8 cellular contexts compared by ENCODE assay signal in the genomic region with DNA sequence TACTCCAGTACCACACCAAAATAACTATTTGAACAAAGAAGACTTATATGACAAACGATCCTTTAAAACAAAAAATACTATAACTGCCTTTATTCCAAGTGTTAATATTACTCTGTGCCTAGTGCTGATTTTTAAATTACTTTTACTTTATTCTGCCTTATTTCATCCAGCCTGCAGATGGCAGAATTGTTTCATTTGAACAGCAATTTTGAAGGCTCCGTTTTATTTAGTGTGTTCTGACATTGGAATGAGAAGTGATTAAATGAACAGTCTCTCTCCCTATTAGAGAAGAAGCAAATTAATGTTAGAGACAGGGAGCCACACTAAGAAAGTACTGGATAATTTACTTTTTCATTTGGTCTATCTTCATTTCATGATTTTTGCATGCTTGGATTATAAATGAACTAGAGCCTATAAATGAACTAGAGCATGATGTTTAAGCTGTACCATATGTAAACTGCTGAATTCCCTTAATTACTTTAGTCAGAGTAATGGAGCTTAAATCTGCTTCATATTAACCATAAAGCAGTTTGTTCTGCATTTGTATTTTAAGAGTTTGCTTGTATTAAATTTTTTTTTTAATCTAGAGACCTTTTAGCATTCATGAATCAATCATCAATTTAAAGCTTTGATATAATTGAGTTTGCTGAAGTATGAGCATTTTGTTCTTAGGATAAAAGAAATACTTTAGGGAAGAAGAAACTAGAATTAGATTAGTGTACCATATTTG. TPM values are rescaled to one million over a fixed set of nuclear protein-coding genes. Genes with fewer than 3 reads are reported as not detected.
A peak's percentile ranks its signal among the peaks of the same experiment; 100 is the strongest.
DNase-seq lines count a peak whose midpoint lies in the region; ATAC-seq, FAIRE-seq and TF ChIP-seq lines count a peak whose summit lies in the region.

No MANE protein-coding gene starts in this region.

- TF ChIP-seq POLR2A in K562 (conservative IDR thresholded peaks at IDR 0.05), result no peak
- no peak for TF ChIP-seq POLR2A in transverse colon (IDR thresholded peaks at IDR 0.05)

- peak; percentile 94 for TF ChIP-seq CTCF in CD4-positive, alpha-beta T cell (IDR thresholded peaks at IDR 0.05)
- TF ChIP-seq CTCF in K562 (IDR thresholded peaks at IDR 0.05 in 2 of 3, conservative IDR thresholded peaks at IDR 0.05 in 1 of 3; ENCODE audit: insufficient read depth in 2 of 3, low read depth in 1 of 3, low read length in 3 of 3), result peak; percentile 55 to 87 (median 59); a peak in 5 of 6 replicates
- TF ChIP-seq CTCF in keratinocyte (optimal IDR thresholded peaks at IDR 0.05 in 1 of 3, IDR thresholded peaks at IDR 0.05 in 1 of 3, conservative IDR thresholded peaks at IDR 0.05 in 1 of 3; ENCODE audit: extremely low read depth in 1 of 3, insufficient read depth in 2 of 3, low read length in 3 of 3), result peak in 2 of 3 experiments; percentile 36 to 56
- peak; percentile 64 to 73 (median 68) for TF ChIP-seq CTCF in transverse colon (IDR thresholded peaks at IDR 0.05)

- 5% methylated on average over 2 of the region's 2 CpGs for WGBS in K562 (ENCODE audit: insufficient coverage, low coverage, missing lambda C conversion rate)
- WGBS in transverse colon (ENCODE audit: low coverage in 1 of 2), 2 donors, result 0 to 7% methylated on average over 2 of the region's 2 CpGs

- H3K27me3 Mint-ChIP-seq in CD4-positive, alpha-beta T cell, result no peaks in the 10 kb centered on the region

- H3K9ac ChIP-seq in K562 (ENCODE audit: insufficient read depth in 1 of 2, low read depth in 2 of 2, low read length in 2 of 2), result no peak overlapping the region
- no peak overlapping the region for H3K9ac ChIP-seq in keratinocyte (ENCODE audit: control insufficient read depth, extremely low read depth, insufficient read depth, low read length)

- intact Hi-C loops in CD4-positive, alpha-beta T cell (cut with DNase I, micrococcal nuclease), result loop anchor here (1.0 to 10.0 kb wide), 9 partner anchors 71 to 1339 kb away; no protein-coding TSS in a partner anchor
- intact Hi-C loops in K562 (cut with micrococcal nuclease) (loop anchor here (1.0 to 5.0 kb wide), 6 partner anchors 71 to 561 kb away; no protein-coding TSS in a partner anchor), transverse colon (cut with DNase I; ENCODE audit: low total_unique reads) (no loop called here)

- H2AFZ ChIP-seq in K562 (ENCODE audit: low read depth, low read length), result no peak overlapping the region
- H2AFZ ChIP-seq in keratinocyte (ENCODE audit: control insufficient read depth, low read length), result no peak overlapping the region

- H3K4me2 ChIP-seq in K562 (ENCODE audit: insufficient read depth, low read length) (no peak overlapping the region), keratinocyte (ENCODE audit: control insufficient read depth, extremely low read depth, insufficient read depth, low read depth, low read length) (no peak overlapping the region)

- H3K4me3 ChIP-seq in K562 (no peak overlapping the region), keratinocyte (ENCODE audit: control insufficient read depth in 2 of 3, extremely low read depth in 1 of 3, insufficient read depth in 2 of 3, low read depth in 1 of 3, low read length in 3 of 3) (no peak overlapping the region), transverse colon (no peak overlapping the region)

- no peaks in the 10 kb centered on the region for H3K9me3 Mint-ChIP-seq in CD4-positive, alpha-beta T cell

- H3K27ac Mint-ChIP-seq in CD4-positive, alpha-beta T cell, result no peak overlapping the region

- ATAC-seq in CD4-positive, alpha-beta T cell (ENCODE audit: poor library complexity), result peak; percentile 62
- ATAC-seq in GM19351 (IDR thresholded peaks at IDR 0.05; ENCODE audit: unreplicated experiment) (peak; percentile 49), K562 (peak; percentile 75), HG03457 (IDR thresholded peaks at IDR 0.05; ENCODE audit: unreplicated experiment) (no peak)

- H3K9me3 ChIP-seq in CD4-positive, alpha-beta T cell (ENCODE audit: control insufficient read depth, low read length), result no peaks in the 10 kb centered on the region
- H3K9me3 ChIP-seq in K562 (replicated peaks; ENCODE audit: control insufficient read depth, insufficient read depth, low read depth, low read length) (no peaks in the 10 kb centered on the region), keratinocyte (ENCODE audit: control insufficient read depth, low read depth, low read length) (no peaks in the 10 kb centered on the region), transverse colon (no peaks in the 10 kb centered on the region)

- H3K9me1 ChIP-seq in K562 (ENCODE audit: control insufficient read depth, insufficient read depth, low read length) (no peaks in the 10 kb centered on the region), keratinocyte (ENCODE audit: control insufficient read depth, extremely low read depth, insufficient read depth, low read length) (no peaks in the 10 kb centered on the region)

- CTCF ChIA-PET in CD4-positive, alpha-beta T cell (lab: Charles Lee), result interaction anchor here (0.6 to 1.9 kb wide), 7 partner anchors 14 to 628 kb away, joined by 3 to 11 read pairs (median 4); no protein-coding TSS in a partner anchor
- CTCF ChIA-PET in K562 (lab: Yijun Ruan, JAX; ENCODE audit: low intra/inter-chr PET ratio), result interaction anchor here (2.2 to 2.9 kb wide), 2 partner anchors 312 to 465 kb away, joined by 8 to 9 read pairs; no protein-coding TSS in a partner anchor

- 0 out of 3 replicates have a peak, but pooled peaks cover under 1% of the 10 kb centered on the region for H3K36me3 ChIP-seq in K562 (ENCODE audit: control insufficient read depth, insufficient read depth, low read length)
- no peaks in the 10 kb centered on the region for H3K36me3 ChIP-seq in keratinocyte (ENCODE audit: control insufficient read depth in 2 of 2, extremely low read depth in 1 of 2, insufficient read depth in 2 of 2, low read length in 2 of 2)
- H3K36me3 ChIP-seq in transverse colon, result no peaks in the 10 kb centered on the region

- FAIRE-seq in K562 (lab: Jason Lieb, UNC) (peak; percentile 56), keratinocyte (lab: Jason Lieb, UNC) (no peak)

- dilution Hi-C loops in keratinocyte (cut with MboI; ENCODE audit: extremely low pct_ligation_motif_present, low sequenced_read_pairs), result no loop called here

- in situ Hi-C loops in K562 (cut with MboI) (loop anchor here (5.0 to 25.0 kb wide), 2 partner anchors 311 to 466 kb away; no protein-coding TSS in a partner anchor), transverse colon (cut with MboI; ENCODE audit: low pct_ligation_motif_present in 1 of 4, low pct_unique_long_range_greater_than_20kb in 1 of 4, low sequenced_read_pairs in 3 of 4) (loop anchor here in 3 of 4 donors (10.0 kb wide), 3 partner anchors 379 to 459 kb away; no protein-coding TSS in a partner anchor)

- no TSS peak for BruUV-seq in K562 (replicated peaks; lab: Mats Ljungman, UMichigan)

- no peak overlapping the region for H3K27ac ChIP-seq in CD4-positive, alpha-beta T cell (ENCODE audit: low read depth, low read length)
- H3K27ac ChIP-seq in K562 (ENCODE audit: extremely low read depth, low read depth, low read length) (no peak overlapping the region), keratinocyte (ENCODE audit: control insufficient read depth, insufficient read depth, low read length) (no peak overlapping the region), transverse colon (no peak overlapping the region)

- H3K36me3 Mint-ChIP-seq in CD4-positive, alpha-beta T cell (ENCODE audit: low read depth), result peaks cover 11% of the 10 kb centered on the region

- H4K20me1 ChIP-seq in K562 (replicated peaks; ENCODE audit: control insufficient read depth, insufficient read depth, low read length) (0 out of 2 replicates have a peak, but pooled peaks cover 5% of the 10 kb centered on the region), keratinocyte (ENCODE audit: control insufficient read depth, extremely low read depth, insufficient read depth, low read length) (no peaks in the 10 kb centered on the region)

- H3K27me3 ChIP-seq in CD4-positive, alpha-beta T cell (ENCODE audit: control insufficient read depth, insufficient read depth, low read length), result no peaks in the 10 kb centered on the region
- H3K27me3 ChIP-seq in K562 (ENCODE audit: control insufficient read depth in 2 of 2, insufficient read depth in 2 of 2, low read length in 2 of 2) (no peaks in the 10 kb centered on the region), keratinocyte (ENCODE audit: control insufficient read depth, extremely low read depth, insufficient read depth, low read length) (no peaks in the 10 kb centered on the region), transverse colon (no peaks in the 10 kb centered on the region)

- H3K4me1 ChIP-seq in K562 (replicated peaks in 1 of 2; ENCODE audit: control insufficient read depth in 2 of 2, insufficient read depth in 2 of 2, low read length in 2 of 2) (peaks cover 0 to 4% of the 10 kb centered on the region in 2 experiments; a peak in 3 of 5 replicates), keratinocyte (ENCODE audit: control insufficient read depth, extremely low read depth, insufficient read depth, low read length) (peaks cover 12% of the 10 kb centered on the region), transverse colon (peaks cover 3 to 51% (median 23%) of the 10 kb centered on the region in 4 donors)

- POLR2A ChIA-PET in CD4-positive, alpha-beta T cell (lab: Charles Lee), result interaction anchor here (1.4 to 1.5 kb wide), 2 partner anchors 10 to 465 kb away, joined by 6 to 8 read pairs; partner anchors contain the start of genes APIP and PDHX
- POLR2A ChIA-PET in K562 (lab: Yijun Ruan, JAX), result interaction anchor here (0.6 to 0.8 kb wide), 3 partner anchors 9 to 1065 kb away, joined by 3 to 4 read pairs (median 3); no protein-coding TSS in a partner anchor

- no peak overlapping the region for H3K4me3 Mint-ChIP-seq in CD4-positive, alpha-beta T cell

- peak; percentile 89 to 91 for TF ChIP-seq RAD21 in K562 (CRISPR knock-in tag; conservative IDR thresholded peaks at IDR 0.05 in 1 of 2, IDR thresholded peaks at IDR 0.05 in 1 of 2)

- TF ChIP-seq EP300 in K562 (IDR thresholded peaks at IDR 0.05; ENCODE audit: low read length) (no peak), transverse colon (IDR thresholded peaks at IDR 0.05; ENCODE audit: low read depth) (no peak)

- DNase-seq in CD4-positive, alpha-beta T cell, result no peak
- DNase-seq in NCI-H526 treated with DMSO at 0.1 percent for 48 hours (lab: John Stamatoyannopoulos, UW) (peak; percentile 31), K562 (ENCODE audit: extremely low read depth in 1 of 4, low spot score in 3 of 4) (peak in 1 of 4 experiments; percentile 54), keratinocyte (ENCODE audit: low read depth, low spot score) (no peak), transverse colon (no peak)
- no peak for DNase-seq in stimulated activated CD4-positive, alpha-beta T cell treated with anti-CD3 and anti-CD28 coated beads, Interleukin-4, amount 100 ng/mL, for 4 hours

- peaks cover 36% of the 10 kb centered on the region for H3K4me1 Mint-ChIP-seq in CD4-positive, alpha-beta T cell (ENCODE audit: low read depth)

- peaks cover 87% of the 10 kb centered on the region for H3K79me2 ChIP-seq in K562 (ENCODE audit: control insufficient read depth, insufficient read depth, low read length)
- H3K79me2 ChIP-seq in keratinocyte (ENCODE audit: control insufficient read depth, insufficient read depth, low read length), result peaks cover 57% of the 10 kb centered on the region

RNA-seq across cellular contexts. Expression of gene PDHX, which starts 9.8 kb away (rescaled TPM):
- total RNA-seq in CD4-positive, alpha-beta T cell, result 10 to 100 TPM; 17.3 to 17.4 TPM
- total RNA-seq in K562 (2011; cell fraction: chromatin; rRNA removed; ENCODE audit: low replicate concordance), result 20.9 and 58.2 TPM in 2 replicates
- 10.5 and 13.6 TPM in 2 replicates for total RNA-seq in K562 (2011; cell fraction: nucleolus; rRNA removed)
- total RNA-seq in K562 (2011; cell fraction: nucleoplasm; rRNA removed), result 13.7 and 14.1 TPM in 2 replicates
- total RNA-seq in K562 (2014; rRNA removed) (23.7 and 28.4 TPM in 2 replicates), K562 (2014; rRNA removed; fragmentation: Illumina TruSeq; extraction: Trizol) (41.3 and 47.6 TPM in 2 replicates), K562 (2015; rRNA removed; fragmentation: Illumina TruSeq; extraction: Trizol) (38.5 and 38.9 TPM in 2 replicates), K562 (2021) (35.0 and 41.3 TPM in 2 replicates), transverse colon (10 to 100 TPM; 26.7 to 37.0 (median 36.7) TPM)
- polyA plus RNA-seq in K562 (2011; rRNA removed) (27.5 and 32.9 TPM in 2 replicates), K562 (2014; fragmentation: Illumina TruSeq; extraction: Trizol) (37.9 and 43.5 TPM in 2 replicates), K562 (2014; fragmentation: Nextera tagmentation; extraction: Ambion mirVana) (10 to 100 TPM; 20.8 to 31.2 TPM), K562 (2014; rRNA removed) (21.6 and 24.0 TPM in 2 replicates), keratinocyte (18.1 to 28.5 TPM (median 22.0 TPM) in 3 replicates)
- polyA plus RNA-seq in K562 (2011; cell fraction: cytosol; rRNA removed), result 14.9 and 23.2 TPM in 2 replicates
- polyA plus RNA-seq in K562 (2011; cell fraction: nucleus; rRNA removed), result 16.6 and 20.2 TPM in 2 replicates
- 25.6 and 31.6 TPM in 2 replicates for polyA plus RNA-seq in K562 (2012)
- polyA minus RNA-seq in K562 (2011; rRNA and poly(A)+ RNA removed), result 54.1 and 64.9 TPM in 2 replicates
- 20.7 and 24.3 TPM in 2 replicates for polyA minus RNA-seq in K562 (2011; cell fraction: cytosol; rRNA and poly(A)+ RNA removed)
- polyA minus RNA-seq in K562 (2011; cell fraction: nucleus; rRNA and poly(A)+ RNA removed), result 20.5 and 32.1 TPM in 2 replicates
- 45.5 TPM for polyA plus RNA-seq in keratinocyte (2011; ENCODE audit: low read depth)
- 23.1 and 33.4 TPM in 2 replicates for polyA plus RNA-seq in keratinocyte (2011; cell fraction: cytosol; rRNA removed)
- 25.9 and 33.6 TPM in 2 replicates for polyA plus RNA-seq in keratinocyte (2011; cell fraction: nucleus; rRNA removed)
- 18.5 and 23.1 TPM in 2 replicates for polyA plus RNA-seq in keratinocyte (2012; ENCODE audit: low replicate concordance)
- polyA minus RNA-seq in keratinocyte, result 9.0 to 18.3 TPM (median 17.7 TPM) in 3 replicates
- polyA minus RNA-seq in keratinocyte (2011; cell fraction: cytosol; rRNA and poly(A)+ RNA removed), result 18.2 TPM
- 16.8 and 25.8 TPM in 2 replicates for polyA minus RNA-seq in keratinocyte (2011; cell fraction: nucleus; rRNA and poly(A)+ RNA removed)

RNA-seq across cellular contexts. Expression of gene APIP, which starts 10.1 kb away (rescaled TPM):
- 1 to 10 TPM; 7.1 to 8.3 TPM for total RNA-seq in CD4-positive, alpha-beta T cell
- total RNA-seq in K562 (2011; cell fraction: chromatin; rRNA removed; ENCODE audit: low replicate concordance), result 4.8 and 13.9 TPM in 2 replicates
- 3.8 and 5.9 TPM in 2 replicates for total RNA-seq in K562 (2011; cell fraction: nucleolus; rRNA removed)
- total RNA-seq in K562 (2011; cell fraction: nucleoplasm; rRNA removed), result 8.6 and 9.2 TPM in 2 replicates
- total RNA-seq in K562 (2014; rRNA removed) (49.8 and 63.7 TPM in 2 replicates), K562 (2014; rRNA removed; fragmentation: Illumina TruSeq; extraction: Trizol) (91.4 and 96.8 TPM in 2 replicates), K562 (2015; rRNA removed; fragmentation: Illumina TruSeq; extraction: Trizol) (79.7 and 92.2 TPM in 2 replicates), K562 (2021) (63.8 and 67.4 TPM in 2 replicates), transverse colon (10 to 100 TPM in 3 of 4 donors, 1 to 10 TPM in 1; 9.2 to 44.3 (median 14.6) TPM)
- polyA plus RNA-seq in K562 (2011; rRNA removed) (49.5 and 65.7 TPM in 2 replicates), K562 (2014; fragmentation: Illumina TruSeq; extraction: Trizol) (66.0 and 76.7 TPM in 2 replicates), K562 (2014; fragmentation: Nextera tagmentation; extraction: Ambion mirVana) (100 to 1,000 TPM; 100 to 110 TPM), K562 (2014; rRNA removed) (80.3 and 82.8 TPM in 2 replicates), keratinocyte (4.5 to 10.9 TPM (median 6.9 TPM) in 3 replicates)
- 15.0 and 31.1 TPM in 2 replicates for polyA plus RNA-seq in K562 (2011; cell fraction: cytosol; rRNA removed)
- polyA plus RNA-seq in K562 (2011; cell fraction: nucleus; rRNA removed), result 15.0 and 26.2 TPM in 2 replicates
- polyA plus RNA-seq in K562 (2012), result 53.1 and 71.4 TPM in 2 replicates
- polyA minus RNA-seq in K562 (2011; rRNA and poly(A)+ RNA removed), result 32.2 and 38.1 TPM in 2 replicates
- 21.0 and 22.5 TPM in 2 replicates for polyA minus RNA-seq in K562 (2011; cell fraction: cytosol; rRNA and poly(A)+ RNA removed)
- 4.8 and 8.4 TPM in 2 replicates for polyA minus RNA-seq in K562 (2011; cell fraction: nucleus; rRNA and poly(A)+ RNA removed)
- 3.1 TPM for polyA plus RNA-seq in keratinocyte (2011; ENCODE audit: low read depth)
- polyA plus RNA-seq in keratinocyte (2011; cell fraction: cytosol; rRNA removed), result 6.3 and 7.5 TPM in 2 replicates
- 4.3 and 5.5 TPM in 2 replicates for polyA plus RNA-seq in keratinocyte (2011; cell fraction: nucleus; rRNA removed)
- 6.7 and 8.0 TPM in 2 replicates for polyA plus RNA-seq in keratinocyte (2012; ENCODE audit: low replicate concordance)
- 1.1 to 2.5 TPM (median 1.1 TPM) in 3 replicates for polyA minus RNA-seq in keratinocyte
- 5.4 TPM for polyA minus RNA-seq in keratinocyte (2011; cell fraction: cytosol; rRNA and poly(A)+ RNA removed)
- polyA minus RNA-seq in keratinocyte (2011; cell fraction: nucleus; rRNA and poly(A)+ RNA removed), result 0.95 and 2.0 TPM in 2 replicates
